Comparison of ENCODE assay signal across 8 cellular contexts in the genomic region with DNA sequence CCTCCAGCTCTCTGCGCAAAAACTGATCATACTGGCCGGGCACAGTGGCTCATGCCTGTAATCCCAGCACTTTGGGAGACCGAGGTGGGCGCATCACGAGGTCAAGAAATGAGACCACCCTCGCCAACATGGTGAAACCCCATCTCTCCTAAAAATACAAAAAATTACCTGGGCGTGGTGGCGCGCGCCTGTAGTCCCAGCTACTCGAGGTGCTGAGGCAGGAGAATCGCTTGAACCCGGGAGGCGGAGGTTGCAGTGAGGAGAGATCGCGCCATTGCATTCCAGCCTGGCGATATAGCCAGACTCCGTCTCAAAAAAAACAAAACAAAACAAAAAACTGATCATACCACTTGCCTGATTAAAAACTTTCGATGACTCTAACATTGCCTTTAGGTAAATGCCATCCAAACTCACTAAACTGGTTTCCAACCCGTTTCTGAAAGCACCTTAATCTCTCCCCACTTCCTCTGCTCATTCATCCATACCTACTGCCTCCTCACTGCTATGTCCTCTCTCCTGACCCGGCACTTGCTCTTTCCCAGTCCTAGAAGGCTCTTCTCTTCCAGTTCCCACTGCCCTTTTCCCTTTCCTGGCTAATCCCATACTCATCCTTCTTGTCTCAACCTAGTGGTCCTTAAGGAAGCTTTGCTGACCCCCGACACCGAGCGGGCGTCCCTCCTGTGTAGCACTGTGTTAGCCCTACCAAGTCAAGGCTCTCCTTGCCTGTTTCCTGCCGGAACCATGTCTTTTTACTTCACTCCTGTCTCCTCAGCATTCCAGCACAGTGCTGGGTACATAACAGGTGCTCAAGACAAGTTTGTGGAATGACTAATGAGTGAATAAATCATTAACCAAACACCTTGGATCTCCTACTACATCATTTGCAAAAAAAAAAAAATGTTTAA. TPM values are rescaled to one million over a fixed set of nuclear protein-coding genes. Genes with fewer than 3 reads are reported as not detected.
DNase-seq lines count a peak whose midpoint lies in the region; ATAC-seq and TF ChIP-seq lines count a peak whose summit lies in the region.

No MANE protein-coding gene starts in this region.

- H3K79me2 ChIP-seq in neural cell (replicated peaks; ENCODE audit: insufficient read depth, low read length), result peaks cover 22% of the 10 kb centered on the region

- no peaks in the 10 kb centered on the region for H4K20me1 ChIP-seq in neural cell (ENCODE audit: insufficient read depth)

- DNase-seq in H4 (ENCODE audit: low spot score), result peak; percentile 35
- peak; percentile 38 for DNase-seq in LoVo (ENCODE audit: low spot score)
- DNase-seq in effector memory CD4-positive, alpha-beta T cell, result no peak
- no peak for DNase-seq in dedifferentiated amniotic fluid mesenchymal stem cell (ENCODE audit: extremely low spot score)
- DNase-seq in immature natural killer cell, result no peak
- DNase-seq in hippocampal formation (lab: John Stamatoyannopoulos, UW), result no peak

- H3K4me1 ChIP-seq in effector memory CD4-positive, alpha-beta T cell (ENCODE audit: control insufficient read depth, insufficient read depth, low read length, poor library complexity, severe bottlenecking), result peaks cover 18% of the 10 kb centered on the region

- H2AFZ ChIP-seq in neural cell (ENCODE audit: low read depth, low read length), result peak overlapping the region; percentile 27

- no peaks in the 10 kb centered on the region for H3K9me3 ChIP-seq in effector memory CD4-positive, alpha-beta T cell (ENCODE audit: control insufficient read depth, low read length)
- no peaks in the 10 kb centered on the region for H3K9me3 ChIP-seq in neural cell (ENCODE audit: low read length)

- no peaks in the 10 kb centered on the region for H3K9me3 Mint-ChIP-seq in immature natural killer cell

- TF ChIP-seq RAD21 in neural cell (conservative IDR thresholded peaks at IDR 0.05), result no peak

- H3K4me3 Mint-ChIP-seq in immature natural killer cell, result no peak overlapping the region

- TF ChIP-seq EP300 in neural cell (conservative IDR thresholded peaks at IDR 0.05; ENCODE audit: poor library complexity, severe bottlenecking), result no peak

- peak overlapping the region; percentile 85 for H3K27ac ChIP-seq in effector memory CD4-positive, alpha-beta T cell (ENCODE audit: insufficient read depth, low read length, poor library complexity, severe bottlenecking)
- H3K27ac ChIP-seq in neural cell (ENCODE audit: low read length), result no peak overlapping the region

- H3K27me3 Mint-ChIP-seq in immature natural killer cell (ENCODE audit: low read depth in 3 of 3), result peaks cover 0 to 4% (median 0%) of the 10 kb centered on the region in 3 donors

- peaks cover 3% of the 10 kb centered on the region for H3F3A ChIP-seq in neural cell (ENCODE audit: insufficient read depth, low read length, poor library complexity, severe bottlenecking)

- H3K9me2 ChIP-seq in neural cell (ENCODE audit: insufficient read depth, low read length), result no peaks in the 10 kb centered on the region

- H3K9ac ChIP-seq in neural cell (ENCODE audit: low read length), result peak overlapping the region; percentile 74

- H3K36me3 ChIP-seq in effector memory CD4-positive, alpha-beta T cell (ENCODE audit: control insufficient read depth, insufficient read depth, low read length), result no peaks in the 10 kb centered on the region
- no peaks in the 10 kb centered on the region for H3K36me3 ChIP-seq in neural cell (ENCODE audit: insufficient read depth, low read length)

- no peaks in the 10 kb centered on the region for H3K27me3 ChIP-seq in effector memory CD4-positive, alpha-beta T cell (replicated peaks; ENCODE audit: control insufficient read depth, insufficient read depth, low read length, poor library complexity, severe bottlenecking)
- no peaks in the 10 kb centered on the region for H3K27me3 ChIP-seq in neural cell (ENCODE audit: insufficient read depth, low read depth, low read length)

- H3K27ac Mint-ChIP-seq in immature natural killer cell, result no peak overlapping the region

- peaks cover 0 to 7% (median 4%) of the 10 kb centered on the region in 3 donors for H3K36me3 Mint-ChIP-seq in immature natural killer cell

- ATAC-seq in GM18498 (IDR thresholded peaks at IDR 0.05; ENCODE audit: unreplicated experiment), result peak; percentile 24

- H3K4me1 Mint-ChIP-seq in immature natural killer cell, result peaks cover 34 to 39% of the 10 kb centered on the region in 2 donors

- H3K4me3 ChIP-seq in effector memory CD4-positive, alpha-beta T cell (ENCODE audit: insufficient read depth, low read depth, low read length, poor library complexity, severe bottlenecking), result peak overlapping the region; percentile 80
- peak overlapping the region; percentile 84 for H3K4me3 ChIP-seq in neural cell (ENCODE audit: low read length)

- peak overlapping the region; percentile 45 for H3K4me2 ChIP-seq in neural cell (ENCODE audit: low read length)

- no peak for TF ChIP-seq CTCF in neural cell (IDR thresholded peaks at IDR 0.05; ENCODE audit: poor library complexity, severe bottlenecking)

TF ChIP-seq in neural cell, 6 proteins besides CTCF, POLR2A, EP300 and RAD21:
- TF ChIP-seq MXI1 (conservative IDR thresholded peaks at IDR 0.05; ENCODE audit: poor library complexity, severe bottlenecking), result no peak
- TF ChIP-seq EZH2 (IDR thresholded peaks at IDR 0.05; ENCODE audit: borderline replicate concordance, insufficient read depth, low read length, poor library complexity, severe bottlenecking), result no peak
- TF ChIP-seq POLR2AphosphoS5 (IDR thresholded peaks at IDR 0.05), result no peak
- no peak for TF ChIP-seq TAF1 (IDR thresholded peaks at IDR 0.05; ENCODE audit: low read depth)
- TF ChIP-seq SMC3 (conservative IDR thresholded peaks at IDR 0.05; ENCODE audit: poor library complexity), result no peak
- TF ChIP-seq, protein P1, sequence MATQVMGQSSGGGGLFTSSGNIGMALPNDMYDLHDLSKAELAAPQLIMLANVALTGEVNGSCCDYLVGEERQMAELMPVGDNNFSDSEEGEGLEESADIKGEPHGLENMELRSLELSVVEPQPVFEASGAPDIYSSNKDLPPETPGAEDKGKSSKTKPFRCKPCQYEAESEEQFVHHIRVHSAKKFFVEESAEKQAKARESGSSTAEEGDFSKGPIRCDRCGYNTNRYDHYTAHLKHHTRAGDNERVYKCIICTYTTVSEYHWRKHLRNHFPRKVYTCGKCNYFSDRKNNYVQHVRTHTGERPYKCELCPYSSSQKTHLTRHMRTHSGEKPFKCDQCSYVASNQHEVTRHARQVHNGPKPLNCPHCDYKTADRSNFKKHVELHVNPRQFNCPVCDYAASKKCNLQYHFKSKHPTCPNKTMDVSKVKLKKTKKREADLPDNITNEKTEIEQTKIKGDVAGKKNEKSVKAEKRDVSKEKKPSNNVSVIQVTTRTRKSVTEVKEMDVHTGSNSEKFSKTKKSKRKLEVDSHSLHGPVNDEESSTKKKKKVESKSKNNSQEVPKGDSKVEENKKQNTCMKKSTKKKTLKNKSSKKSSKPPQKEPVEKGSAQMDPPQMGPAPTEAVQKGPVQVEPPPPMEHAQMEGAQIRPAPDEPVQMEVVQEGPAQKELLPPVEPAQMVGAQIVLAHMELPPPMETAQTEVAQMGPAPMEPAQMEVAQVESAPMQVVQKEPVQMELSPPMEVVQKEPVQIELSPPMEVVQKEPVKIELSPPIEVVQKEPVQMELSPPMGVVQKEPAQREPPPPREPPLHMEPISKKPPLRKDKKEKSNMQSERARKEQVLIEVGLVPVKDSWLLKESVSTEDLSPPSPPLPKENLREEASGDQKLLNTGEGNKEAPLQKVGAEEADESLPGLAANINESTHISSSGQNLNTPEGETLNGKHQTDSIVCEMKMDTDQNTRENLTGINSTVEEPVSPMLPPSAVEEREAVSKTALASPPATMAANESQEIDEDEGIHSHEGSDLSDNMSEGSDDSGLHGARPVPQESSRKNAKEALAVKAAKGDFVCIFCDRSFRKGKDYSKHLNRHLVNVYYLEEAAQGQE (IDR thresholded peaks at IDR 0.05; ENCODE audit: borderline replicate concordance), result no peak

RNA-seq across cellular contexts. Expression of a gene that starts 0.7 kb away (rescaled TPM):
- 46.1 and 52.8 TPM in 2 replicates for total RNA-seq in H4 (2014; rRNA removed; shearing (Covaris generic))
- 46.2 and 52.2 TPM in 2 replicates for polyA plus RNA-seq in neural cell
- polyA minus RNA-seq in neural cell, result 95.9 and 106 TPM in 2 replicates
- polyA plus RNA-seq in immature natural killer cell, result 10 to 100 TPM; 17.4 to 20.6 (median 19.4) TPM

RNA-seq across cellular contexts. Expression of a gene that starts 30.3 kb away (rescaled TPM):
- total RNA-seq in H4 (2014; rRNA removed; shearing (Covaris generic)), result not detected in 2 replicates
- polyA plus RNA-seq in neural cell (1.0 and 1.4 TPM in 2 replicates), immature natural killer cell (not detected)
- polyA minus RNA-seq in neural cell, result 1.5 TPM in 2 replicates

Comparison
In these comparisons a context has a peak if more than half of its experiments do, and no peak if none do; other contexts are left out.
1. DNase-seq: peak in H4 (single experiment) and LoVo (single experiment); none in effector memory CD4-positive, alpha-beta T cell (0 of 3), dedifferentiated amniotic fluid mesenchymal stem cell (single experiment), immature natural killer cell (0 of 3) and hippocampal formation (0 of 2).